ENCODE assay signal across 8 cellular contexts in the genomic region with DNA sequence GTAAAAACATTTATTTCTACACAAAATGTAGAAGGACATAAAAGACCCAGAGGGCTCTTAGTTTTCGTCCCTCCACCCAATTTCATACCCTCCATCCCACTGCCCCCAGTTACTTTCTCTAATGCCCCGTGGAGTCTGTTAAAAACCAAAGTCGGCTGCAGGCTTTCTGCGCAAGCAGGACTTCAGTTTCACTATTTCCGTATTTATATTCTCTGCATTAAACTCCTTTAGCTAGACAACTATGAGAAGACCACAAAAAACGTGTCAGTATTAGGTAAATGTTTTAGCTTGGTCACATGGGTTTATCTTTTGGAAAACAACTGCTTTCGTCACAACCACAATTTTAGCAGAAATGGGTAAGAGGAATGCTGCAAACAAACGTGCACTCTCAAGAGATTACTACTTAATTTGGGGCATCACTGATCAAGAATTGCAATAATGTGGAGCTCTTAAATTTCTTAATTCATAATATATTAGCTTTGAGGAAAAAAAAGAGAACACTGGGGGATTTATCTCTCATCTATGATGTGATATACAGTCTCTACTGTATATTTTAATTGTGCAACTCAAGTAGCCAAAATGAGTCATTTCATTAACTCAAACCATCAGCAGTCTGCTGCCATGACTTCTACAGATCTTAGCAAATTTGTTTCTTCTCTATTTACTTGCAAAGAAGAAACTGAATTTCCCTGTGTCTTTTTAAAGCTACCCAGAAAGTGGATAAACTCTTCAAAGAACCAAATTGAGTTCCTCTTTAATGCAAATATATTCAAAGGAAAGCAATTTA. TPM values are rescaled to one million over a fixed set of nuclear protein-coding genes. Genes with fewer than 3 reads are reported as not detected.
DNase-seq lines count a peak whose midpoint lies in the region; ATAC-seq and TF ChIP-seq lines count a peak whose summit lies in the region.

No MANE protein-coding gene starts in this region.

- TF ChIP-seq CTCF in C4-2B (conservative IDR thresholded peaks at IDR 0.05): no peak
- TF ChIP-seq CTCF in endodermal cell (conservative IDR thresholded peaks at IDR 0.05): no peak
- no peak for TF ChIP-seq CTCF in nephron (IDR thresholded peaks at IDR 0.05; ENCODE audit: unreplicated experiment in 3 of 3)

- H3K4me1 ChIP-seq in endodermal cell (ENCODE audit: control insufficient read depth, insufficient read depth, low read length): no peaks in the 10 kb centered on the region

- ATAC-seq in HG03175 (IDR thresholded peaks at IDR 0.05; ENCODE audit: unreplicated experiment): peak; percentile 31
- peak; percentile 55 for ATAC-seq in T-helper 17 cell

- peak overlapping the region; percentile 98 for H3K4me3 ChIP-seq in endodermal cell (ENCODE audit: low read length)

- peak; percentile 4 for DNase-seq in GM19238 (ENCODE audit: insufficient read length, low spot score)
- DNase-seq in T-helper 17 cell: peak in 1 of 3 donors; percentile 11
- DNase-seq in endodermal cell: no peak
- no peak for DNase-seq in KBM-7
- DNase-seq in NCI-H2081 treated with DMSO at 0.1 percent for 48 hours (lab: John Stamatoyannopoulos, UW): no peak

- H3K4me3 Mint-ChIP-seq in T-helper 17 cell (peak overlapping the region; percentile 98), endodermal cell (peak overlapping the region; percentile 99), nephron (peak overlapping the region; percentile 92 to 94 (median 94))

- H3K27ac Mint-ChIP-seq in T-helper 17 cell (peak overlapping the region; percentile 99), endodermal cell (no peak overlapping the region), nephron (peak overlapping the region; percentile 94 to 98 (median 95))

- no peaks in the 10 kb centered on the region for H3K27me3 ChIP-seq in endodermal cell (ENCODE audit: control insufficient read depth, insufficient read depth, low read length, poor library complexity, severe bottlenecking)

- H3K36me3 Mint-ChIP-seq in T-helper 17 cell (ENCODE audit: low read depth) (no peaks in the 10 kb centered on the region), endodermal cell (ENCODE audit: low read depth) (peaks cover 7% of the 10 kb centered on the region), nephron (ENCODE audit: low read depth) (no peaks in the 10 kb centered on the region)

- no peaks in the 10 kb centered on the region for H3K9me3 ChIP-seq in T-helper 17 cell (ENCODE audit: control insufficient read depth, low read length, poor library complexity, severe bottlenecking)
- no peaks in the 10 kb centered on the region for H3K9me3 ChIP-seq in endodermal cell (ENCODE audit: control insufficient read depth, low read length)

- no peaks in the 10 kb centered on the region for H3K36me3 ChIP-seq in endodermal cell (ENCODE audit: control insufficient read depth, insufficient read depth, low read length)

- H3K4me1 Mint-ChIP-seq in T-helper 17 cell (peaks cover 33% of the 10 kb centered on the region), endodermal cell (peaks cover 20% of the 10 kb centered on the region), nephron (peaks cover 43% of the 10 kb centered on the region)

- H3K9me3 Mint-ChIP-seq in endodermal cell (no peaks in the 10 kb centered on the region), nephron (no peaks in the 10 kb centered on the region)

- peak overlapping the region; percentile 79 for H3K27ac ChIP-seq in C4-2B
- H3K27ac ChIP-seq in endodermal cell (ENCODE audit: low read depth, low read length): peak overlapping the region; percentile 85

- H3K27me3 Mint-ChIP-seq in T-helper 17 cell: no peaks in the 10 kb centered on the region
- peaks cover 2% of the 10 kb centered on the region for H3K27me3 Mint-ChIP-seq in endodermal cell (ENCODE audit: insufficient read depth)
- H3K27me3 Mint-ChIP-seq in nephron (ENCODE audit: low read depth): peaks cover 8% of the 10 kb centered on the region

- 43 to 45% methylated on average over 4 to 8 of the region's 8 CpGs for WGBS in endodermal cell (ENCODE audit: insufficient coverage in 1 of 2, insufficient read length in 1 of 2), 2 experiments

- in situ Hi-C loops in KBM-7 (cut with MboI; ENCODE audit: low pct_unique_long_range_greater_than_20kb, low sequenced_read_pairs): no loop called here

- H3K9ac ChIP-seq in endodermal cell (ENCODE audit: extremely low read depth, low read length, poor library complexity, severe bottlenecking): peak overlapping the region; percentile 83

RNA-seq across cellular contexts. Expression of a gene that starts 0.7 kb away (rescaled TPM):
- total RNA-seq in T-helper 17 cell: 10 to 100 TPM; 29.1 to 32.0 TPM
- total RNA-seq in endodermal cell: 10 to 100 TPM; 31.5 to 40.8 TPM
- polyA plus RNA-seq in endodermal cell (2013, experiment 1 of 2): 14.5 TPM
- polyA plus RNA-seq in endodermal cell (2013, experiment 2 of 2): 13.0 TPM
